ENCODE assay signal across 9 cellular contexts in the genomic region with DNA sequence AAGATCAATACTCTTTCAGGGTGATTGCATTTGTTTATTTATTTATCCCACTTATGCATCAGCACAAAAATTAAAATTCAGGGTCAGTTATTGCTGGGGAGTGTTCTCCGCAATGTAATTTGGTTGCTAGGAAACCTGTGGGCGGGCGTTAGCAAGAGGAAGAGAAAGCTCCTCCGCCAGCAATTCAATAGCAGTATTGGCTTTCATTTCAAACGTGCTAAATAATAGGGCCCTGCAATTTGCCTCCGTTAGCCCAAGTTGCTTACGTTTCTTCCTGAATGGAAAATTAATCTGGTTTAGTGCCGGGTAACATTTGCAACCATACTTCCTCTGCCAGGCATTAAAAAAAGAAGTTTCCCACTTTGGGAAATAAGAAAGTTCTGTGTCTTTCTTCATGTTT. TPM values are rescaled to one million over a fixed set of nuclear protein-coding genes. Genes with fewer than 3 reads are reported as not detected.
A peak's percentile ranks its signal among the peaks of the same experiment; 100 is the strongest.
DNase-seq lines count a peak whose midpoint lies in the region; ATAC-seq and TF ChIP-seq lines count a peak whose summit lies in the region.
"Had no signal": no experiment of that assay in that cellular context is flagged by ENCODE, and none has a peak within 500 bp of the region (broad histone marks: within the 10 kb centered on the region; RNA-seq: fewer than 3 reads in every experiment).

No MANE protein-coding gene starts in this region.

- TF ChIP-seq EP300 in ovary (IDR thresholded peaks at IDR 0.05), result no peak

- H3K4me3 Mint-ChIP-seq in activated CD8-positive, alpha-beta T cell treated with anti-CD3 and anti-CD28 coated beads for 36 hours, result peak overlapping the region; percentile 65

- H3K36me3 ChIP-seq in HAP-1 (replicated peaks) (no peaks in the 10 kb centered on the region), ovary (no peaks in the 10 kb centered on the region), uterus (no peaks in the 10 kb centered on the region)

- H3K4me1 Mint-ChIP-seq in activated CD8-positive, alpha-beta T cell treated with anti-CD3 and anti-CD28 coated beads for 36 hours (ENCODE audit: low read depth), result peaks cover 44% of the 10 kb centered on the region

- CTCF ChIA-PET in GM10248 (lab: Yijun Ruan, JAX), result interaction anchor here (1.1 to 2.3 kb wide), 6 partner anchors 12 to 35 kb away, joined by 3 to 6 read pairs (median 6); partner anchors contain the start of gene PLCL2
- CTCF ChIA-PET in activated CD8-positive, alpha-beta T cell treated with anti-CD3 and anti-CD28 coated beads for 36 hours (lab: Charles Lee), result interaction anchor here (2.4 kb wide), 2 partner anchors 22 to 35 kb away, joined by 7 to 11 read pairs; partner anchors contain the start of gene PLCL2

- no peak for TF ChIP-seq POLR2A in ovary (IDR thresholded peaks at IDR 0.05)
- TF ChIP-seq POLR2A in uterus (IDR thresholded peaks at IDR 0.05), result no peak

- in situ Hi-C loops in HAP-1 (cut with MboI; ENCODE audit: low sequenced_read_pairs), result no loop called here

- no peaks in the 10 kb centered on the region for H3K27me3 ChIP-seq in HAP-1 (ENCODE audit: low read depth)
- no peaks in the 10 kb centered on the region for H3K27me3 ChIP-seq in ovary
- no peaks in the 10 kb centered on the region for H3K27me3 ChIP-seq in uterus

- WGBS in ovary, 3 donors, result 39 to 47% (median 43%) methylated on average over 8 of the region's 8 CpGs

- ATAC-seq in activated CD8-positive, alpha-beta T cell treated with anti-CD3 and anti-CD28 coated beads for 36 hours, result peak; percentile 85
- ATAC-seq: HCT116 had no signal

- no peaks in the 10 kb centered on the region for H3K27me3 Mint-ChIP-seq in activated CD8-positive, alpha-beta T cell treated with anti-CD3 and anti-CD28 coated beads for 36 hours

- H3K9me3 ChIP-seq in HAP-1 (no peaks in the 10 kb centered on the region; the same call in 1 of the 2 replicates), ovary (no peaks in the 10 kb centered on the region), uterus (no peaks in the 10 kb centered on the region)

- H3K36me3 Mint-ChIP-seq in activated CD8-positive, alpha-beta T cell treated with anti-CD3 and anti-CD28 coated beads for 36 hours (ENCODE audit: low read depth), result no peaks in the 10 kb centered on the region

- TF ChIP-seq CTCF in GM10248 (IDR thresholded peaks at IDR 0.05; ENCODE audit: control extremely low read depth, extremely low read depth, low read depth, missing control alignments) (no peak), epithelial cell of esophagus (IDR thresholded peaks at IDR 0.05; ENCODE audit: insufficient read depth, low read depth, low read length, missing control alignments) (no peak), ovary (IDR thresholded peaks at IDR 0.05) (no peak), uterus (IDR thresholded peaks at IDR 0.05) (no peak)
- TF ChIP-seq CTCF in activated CD8-positive, alpha-beta T cell treated with anti-CD3 and anti-CD28 coated beads for 36 hours (IDR thresholded peaks at IDR 0.05), result no peak

- no peak overlapping the region for H3K4me3 ChIP-seq in HAP-1
- H3K4me3 ChIP-seq in epithelial cell of esophagus (ENCODE audit: low read length), result no peak overlapping the region
- H3K4me3 ChIP-seq in ovary, result no peak overlapping the region
- H3K4me3 ChIP-seq in uterus, result no peak overlapping the region

- H3K27ac ChIP-seq in ovary (no peak overlapping the region), uterus (no peak overlapping the region)

- H3K27ac Mint-ChIP-seq in activated CD8-positive, alpha-beta T cell treated with anti-CD3 and anti-CD28 coated beads for 36 hours, result peak overlapping the region; percentile 75

- intact Hi-C loops in activated CD8-positive, alpha-beta T cell treated with anti-CD3 and anti-CD28 coated beads for 36 hours (cut with micrococcal nuclease), result loop anchor here (5.0 kb wide), 1 partner anchor 38 kb away; no protein-coding TSS in a partner anchor
- intact Hi-C loops in ovary (cut with DNase I) (no loop called here), uterus (cut with DNase I; ENCODE audit: low total_unique reads) (no loop called here)

- H3K4me1 ChIP-seq in HAP-1, result peaks cover 10% of the 10 kb centered on the region
- no peaks in the 10 kb centered on the region for H3K4me1 ChIP-seq in ovary (ENCODE audit: insufficient read depth)
- no peaks in the 10 kb centered on the region for H3K4me1 ChIP-seq in uterus

- DNase-seq in GM10248 (ENCODE audit: extremely low spot score) (peak; percentile 39), HAP-1 (ENCODE audit: low spot score in 2 of 2) (peak; percentile 89 to 93), NCI-H187 treated with DMSO at 0.1 percent for 48 hours (lab: John Stamatoyannopoulos, UW) (peak; percentile 22), epithelial cell of esophagus (ENCODE audit: low read depth) (peak; percentile 23), ovary (peak in 3 of 5 donors; percentile 46 to 51 (median 51)), uterus (peak; percentile 28 to 34), DMS53 (lab: John Stamatoyannopoulos, UW) (no peak)
- peak; percentile 87 for DNase-seq in activated CD8-positive, alpha-beta T cell treated with anti-CD3 and anti-CD28 coated beads for 36 hours

- POLR2A ChIA-PET in GM10248 (lab: Yijun Ruan, JAX), result no interaction called here
- POLR2A ChIA-PET in activated CD8-positive, alpha-beta T cell treated with anti-CD3 and anti-CD28 coated beads for 36 hours (lab: Charles Lee), result interaction anchor here (0.9 to 1.6 kb wide), 3 partner anchors 19 to 56 kb away, joined by 4 to 6 read pairs (median 6); no protein-coding TSS in a partner anchor

- no peaks in the 10 kb centered on the region for H3K9me3 Mint-ChIP-seq in activated CD8-positive, alpha-beta T cell treated with anti-CD3 and anti-CD28 coated beads for 36 hours

RNA-seq across cellular contexts. Expression of gene PLCL2, which starts 35.5 kb away (rescaled TPM):
- total RNA-seq in activated CD8-positive, alpha-beta T cell treated with anti-CD3 and anti-CD28 coated beads for 36 hours, result 10 to 100 TPM; 19.4 to 19.7 TPM
- 10 to 100 TPM; 20.1 to 54.2 (median 31.0) TPM for total RNA-seq in ovary
- polyA plus RNA-seq in ovary, result 10 to 100 TPM; 12.6 to 16.1 TPM
- 10 to 100 TPM in 3 of 4 donors, 1 to 10 TPM in 1; 9.7 to 63.0 (median 19.5) TPM for total RNA-seq in uterus
